ENCODE assay signal across 25 cellular contexts in genomic region chr12:68048648-68049297, GRCh38. TPM values are rescaled to one million over a fixed set of nuclear protein-coding genes. Genes with fewer than 3 reads are reported as not detected.
DNase-seq lines count a peak whose midpoint lies in the region; ATAC-seq, FAIRE-seq and TF ChIP-seq lines count a peak whose summit lies in the region.
"Had no signal": no experiment of that assay in that cellular context is flagged by ENCODE, and none has a peak within 500 bp of the region (broad histone marks: within the 10 kb centered on the region; RNA-seq: fewer than 3 reads in every experiment).

No MANE protein-coding gene starts in this region.

- 3% methylated on average over 1 of the region's 1 CpG for WGBS in HepG2 (ENCODE audit: low lambda C conversion rate)
- WGBS in right lobe of liver (ENCODE audit: insufficient coverage, low coverage, low lambda C conversion rate, missing lambda C conversion rate), result 14% methylated on average over 1 of the region's 1 CpG

- no peaks in the 10 kb centered on the region for H3K4me1 Mint-ChIP-seq in neural progenitor cell
- H3K4me1 Mint-ChIP-seq: B cell, GM23338 had no signal

- no peaks in the 10 kb centered on the region for H4K20me1 ChIP-seq in HepG2 (ENCODE audit: insufficient read depth, low read length)
- H4K20me1 ChIP-seq in neural progenitor cell (ENCODE audit: low read depth), result no peaks in the 10 kb centered on the region
- H4K20me1 ChIP-seq: BLaER1 treated with 17β-estradiol and CSF1 and Interleukin-3, amounts not matched to agents 10 nM and 100 nM had no signal

- no peak for DNase-seq in HepG2 (ENCODE audit: low spot score)
- no peak for DNase-seq in right lobe of liver
- DNase-seq in dorsolateral prefrontal cortex, result no peak
- DNase-seq in neural progenitor cell (ENCODE audit: low spot score), result no peak
- DNase-seq in superior temporal gyrus (ENCODE audit: extremely low spot score), result peak; percentile 55
- DNase-seq in RKO (ENCODE audit: low spot score), result no peak
- DNase-seq in D341Med (ENCODE audit: low spot score), result no peak
- DNase-seq in HuH-7.5 (ENCODE audit: low spot score), result no peak
- DNase-seq: 8988T; Calu3; CD8-positive, alpha-beta T cell; DMS 273 treated with DMSO at 0.1 percent for 48 hours; DMS79; GDM1; HCEC 1CT; HFFc6 had no signal

- H3K9me3 Mint-ChIP-seq in neural progenitor cell, result peaks cover 2% of the 10 kb centered on the region
- H3K9me3 Mint-ChIP-seq: CD8-positive, alpha-beta T cell had no signal

- POLR2A ChIA-PET in HepG2 (lab: Yijun Ruan, JAX), result no interaction called here

- TF ChIP-seq EP300 in HepG2 (IDR thresholded peaks at IDR 0.05; ENCODE audit: low read depth in 2 of 2, low read length in 2 of 2) (no peak), HepG2 (CRISPR knock-in tag; IDR thresholded peaks at IDR 0.05; ENCODE audit: borderline replicate concordance) (no peak)

- in situ Hi-C loops in HepG2 (cut with HindIII; ENCODE audit: extremely low pct_ligation_motif_present, low pct_unique_long_range_greater_than_20kb), result loop anchor here (25.0 kb wide), 1 partner anchor 264 kb away; no protein-coding TSS in a partner anchor

- no peaks in the 10 kb centered on the region for H3F3A ChIP-seq in neural progenitor cell (ENCODE audit: low read depth)

- H3K36me3 Mint-ChIP-seq in neural progenitor cell, result no peaks in the 10 kb centered on the region
- H3K36me3 Mint-ChIP-seq: CD8-positive, alpha-beta T cell had no signal

- no peak overlapping the region for H2AFZ ChIP-seq in HepG2 (ENCODE audit: low read length)
- peak overlapping the region; percentile 24 for H2AFZ ChIP-seq in neural progenitor cell (replicated peaks)
- H2AFZ ChIP-seq: GM23338 had no signal

- no peak overlapping the region for H3K4me2 ChIP-seq in HepG2 (ENCODE audit: low read depth, low read length)
- no peak overlapping the region for H3K4me2 ChIP-seq in neural progenitor cell
- H3K4me2 ChIP-seq: BLaER1 treated with 17β-estradiol and CSF1 and Interleukin-3, amounts not matched to agents 10 nM and 100 nM; GM23338 had no signal

- TF ChIP-seq RAD21 in HepG2 (CRISPR knock-in tag; IDR thresholded peaks at IDR 0.05), result no peak

- H3K27me3 ChIP-seq in HepG2 (ENCODE audit: control insufficient read depth in 1 of 2, insufficient read depth in 2 of 2, low read length in 2 of 2) (no peaks in the 10 kb centered on the region), right lobe of liver (no peaks in the 10 kb centered on the region), dorsolateral prefrontal cortex (no peaks in the 10 kb centered on the region), neural progenitor cell (no peaks in the 10 kb centered on the region)
- H3K27me3 ChIP-seq: BLaER1 treated with 17β-estradiol and CSF1 and Interleukin-3, amounts not matched to agents 10 nM and 100 nM had no signal

- no peaks in the 10 kb centered on the region for H3K36me3 ChIP-seq in HepG2 (replicated peaks in 1 of 2; ENCODE audit: control insufficient read depth in 1 of 2, insufficient read depth in 2 of 2, low read length in 2 of 2)
- no peaks in the 10 kb centered on the region for H3K36me3 ChIP-seq in right lobe of liver
- no peaks in the 10 kb centered on the region for H3K36me3 ChIP-seq in neural progenitor cell
- H3K36me3 ChIP-seq: BLaER1 treated with 17β-estradiol and CSF1 and Interleukin-3, amounts not matched to agents 10 nM and 100 nM had no signal

- TF ChIP-seq POLR2A in HepG2 (IDR thresholded peaks at IDR 0.05; ENCODE audit: insufficient read depth in 1 of 2, low read depth in 2 of 2, low read length in 2 of 2) (no peak), right lobe of liver (IDR thresholded peaks at IDR 0.05) (no peak)

- no peak for FAIRE-seq in HepG2 (lab: Jason Lieb, UNC)
- FAIRE-seq: GM12892, GM18507, H54 had no signal

- H3K27ac ChIP-seq in HepG2 (ENCODE audit: extremely low read length, insufficient read depth, low read length), result no peak overlapping the region
- no peak overlapping the region for H3K27ac ChIP-seq in right lobe of liver
- peak overlapping the region in 45 of 59 donors; percentile 2 to 81 (median 49) for H3K27ac ChIP-seq in dorsolateral prefrontal cortex
- no peak overlapping the region for H3K27ac ChIP-seq in neural progenitor cell
- H3K27ac ChIP-seq: BLaER1 treated with 17β-estradiol and CSF1 and Interleukin-3, amounts not matched to agents 10 nM and 100 nM had no signal

- no peaks in the 10 kb centered on the region for H3K9me3 ChIP-seq in HepG2 (ENCODE audit: low read length)
- H3K9me3 ChIP-seq in right lobe of liver, result no peaks in the 10 kb centered on the region
- no peaks in the 10 kb centered on the region for H3K9me3 ChIP-seq in neural progenitor cell (ENCODE audit: low read depth)

- intact Hi-C loops in HepG2 (cut with micrococcal nuclease; ENCODE audit: unreplicated experiment) (no loop called here), right lobe of liver (cut with DNase I) (no loop called here), dorsolateral prefrontal cortex (cut with DNase I) (loop anchor here (10.0 kb wide), 2 partner anchors 176 to 266 kb away; partner anchors contain the start of gene IL26 (in 1 of the 2))

- H3K9ac ChIP-seq in HepG2 (ENCODE audit: insufficient read depth, low read depth, low read length) (no peak overlapping the region), neural progenitor cell (no peak overlapping the region)
- H3K9ac ChIP-seq: BLaER1 treated with 17β-estradiol and CSF1 and Interleukin-3, amounts not matched to agents 10 nM and 100 nM had no signal

- H3K27ac Mint-ChIP-seq in neural progenitor cell, result no peak overlapping the region
- H3K27ac Mint-ChIP-seq: B cell; CD8-positive, alpha-beta T cell; GM23338; HFFc6 had no signal

- no peaks in the 10 kb centered on the region for H3K27me3 Mint-ChIP-seq in neural progenitor cell (ENCODE audit: insufficient read depth, low read depth)
- H3K27me3 Mint-ChIP-seq: B cell had no signal

- H3K4me3 ChIP-seq in HepG2 (replicated peaks in 1 of 3; ENCODE audit: insufficient read depth in 1 of 3, low read depth in 2 of 3, low read length in 3 of 3), result no peak overlapping the region
- H3K4me3 ChIP-seq in right lobe of liver, result no peak overlapping the region
- no peak overlapping the region for H3K4me3 ChIP-seq in dorsolateral prefrontal cortex
- no peak overlapping the region for H3K4me3 ChIP-seq in neural progenitor cell
- H3K4me3 ChIP-seq: BLaER1 treated with 17β-estradiol and CSF1 and Interleukin-3, amounts not matched to agents 10 nM and 100 nM; GM23338 had no signal

- H3K79me2 ChIP-seq in HepG2 (ENCODE audit: insufficient read depth, low read length), result no peaks in the 10 kb centered on the region
- no peaks in the 10 kb centered on the region for H3K79me2 ChIP-seq in neural progenitor cell (ENCODE audit: low read depth)

- no peak overlapping the region for H3K4me3 Mint-ChIP-seq in neural progenitor cell
- H3K4me3 Mint-ChIP-seq: B cell; CD8-positive, alpha-beta T cell; GM23338; HFFc6 had no signal

- TF ChIP-seq CTCF in HepG2 (CRISPR knock-in tag; IDR thresholded peaks at IDR 0.05), result no peak
- TF ChIP-seq CTCF in right lobe of liver (IDR thresholded peaks at IDR 0.05), result no peak
- no peak for TF ChIP-seq CTCF in dorsolateral prefrontal cortex (IDR thresholded peaks at IDR 0.05 in 54 of 56, conservative IDR thresholded peaks at IDR 0.05 in 2 of 56; ENCODE audit: low read depth in 1 of 56, partially characterized antibody in 56 of 56)
- TF ChIP-seq CTCF in neural progenitor cell (IDR thresholded peaks at IDR 0.05), result no peak

- BruUV-seq in HepG2 (replicated peaks; lab: Mats Ljungman, UMichigan), result no TSS peak

- no peak for ATAC-seq in HepG2
- no peak for ATAC-seq in right lobe of liver
- ATAC-seq: CD8-positive, alpha-beta T cell; GM23338 had no signal

- CTCF ChIA-PET in HepG2 (lab: Yijun Ruan, JAX; ENCODE audit: low intra/inter-chr PET ratio, low total read pairs), result no interaction called here

- H3K4me1 ChIP-seq in HepG2 (ENCODE audit: insufficient read depth, low read length), result no peaks in the 10 kb centered on the region
- H3K4me1 ChIP-seq in right lobe of liver, result no peaks in the 10 kb centered on the region
- no peaks in the 10 kb centered on the region for H3K4me1 ChIP-seq in neural progenitor cell
- H3K4me1 ChIP-seq: BLaER1 treated with 17β-estradiol and CSF1 and Interleukin-3, amounts not matched to agents 10 nM and 100 nM had no signal

TF ChIP-seq in HepG2, 621 proteins besides CTCF, POLR2A, EP300 and RAD21 (continues in another document):
- TF ChIP-seq ZNF24 (IDR thresholded peaks at IDR 0.05), result no peak
- no peak for TF ChIP-seq ZNF550 (CRISPR knock-in tag; IDR thresholded peaks at IDR 0.05; ENCODE audit: borderline replicate concordance)
- TF ChIP-seq WIZ (CRISPR knock-in tag; IDR thresholded peaks at IDR 0.05), result no peak
- TF ChIP-seq, protein P1, sequence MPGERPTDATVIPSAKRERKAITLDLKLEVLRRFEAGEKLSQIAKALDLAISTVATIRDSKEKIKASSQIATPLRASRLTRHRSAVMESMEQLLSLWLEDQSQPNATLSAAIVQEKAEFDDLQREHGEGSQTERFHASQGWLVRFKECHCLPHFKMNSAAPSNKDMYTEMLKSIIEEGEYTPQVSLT (CRISPR knock-in tag; IDR thresholded peaks at IDR 0.05; ENCODE audit: borderline replicate concordance, low read depth), result no peak

RNA-seq across cellular contexts. Expression of gene IFNG-AS1, which starts 59.5 kb away (rescaled TPM):
- total RNA-seq in HepG2 (2016; rRNA removed; fragmentation: Illumina TruSeq; extraction: Trizol), result not detected in 2 replicates
- not detected in 2 replicates for total RNA-seq in HepG2 (2016; cell fraction: cytosol; rRNA removed; fragmentation: Illumina TruSeq; extraction: Trizol; ENCODE audit: low read depth)
- not detected in 2 replicates for total RNA-seq in HepG2 (2016; cell fraction: insoluble cytoplasmic fraction; rRNA removed; fragmentation: Illumina TruSeq; extraction: Trizol)
- not detected in 2 replicates for total RNA-seq in HepG2 (2016; cell fraction: membrane; rRNA removed; fragmentation: Illumina TruSeq; extraction: Trizol)
- not detected in 2 replicates for total RNA-seq in HepG2 (2016; cell fraction: nucleus; rRNA removed; fragmentation: Illumina TruSeq; extraction: Trizol)
- polyA plus RNA-seq in HepG2 (2011; rRNA removed), result not detected in 2 replicates
- not detected in 2 replicates for polyA plus RNA-seq in HepG2 (2011; cell fraction: cytosol; rRNA removed)
- polyA plus RNA-seq in HepG2 (2011; cell fraction: nucleus; rRNA removed), result not detected in 2 replicates
- not detected in 2 replicates for polyA plus RNA-seq in HepG2 (2012)
- polyA plus RNA-seq in HepG2 (2016; cell fraction: cytosol; fragmentation: Illumina TruSeq; extraction: Trizol; ENCODE audit: low read depth), result not detected in 2 replicates
- polyA plus RNA-seq in HepG2 (2016; cell fraction: insoluble cytoplasmic fraction; fragmentation: Illumina TruSeq; extraction: Trizol; ENCODE audit: low read depth), result not detected in 2 replicates
- polyA plus RNA-seq in HepG2 (2016; cell fraction: membrane; fragmentation: Illumina TruSeq; extraction: Trizol; ENCODE audit: low read depth), result not detected in 2 replicates
- not detected in 2 replicates for polyA plus RNA-seq in HepG2 (2016; cell fraction: nucleus; fragmentation: Illumina TruSeq; extraction: Trizol; ENCODE audit: insufficient read depth, low read depth)
- not detected in 2 replicates for polyA minus RNA-seq in HepG2 (2011; rRNA and poly(A)+ RNA removed; ENCODE audit: low replicate concordance)
- polyA minus RNA-seq in HepG2 (2011; cell fraction: cytosol; rRNA and poly(A)+ RNA removed), result not detected in 2 replicates
- not detected in 2 replicates for polyA minus RNA-seq in HepG2 (2011; cell fraction: nucleus; rRNA and poly(A)+ RNA removed)
- total RNA-seq in right lobe of liver, result under 1 TPM in 1 of 6 experiments, not detected in 5; 0.24 TPM
- 1 to 10 TPM in 7 of 120 experiments, under 1 TPM in 75, not detected in 38; 0.25 to 3.6 (median 0.53) TPM for total RNA-seq in dorsolateral prefrontal cortex
- not detected in 2 replicates for total RNA-seq in neural progenitor cell (ENCODE audit: low replicate concordance)
- total RNA-seq: A673, Calu3, Daoy, GM23338, HFFc6 had no signal
- polyA plus RNA-seq: AG04450, GM23338 had no signal

Comparison
In these comparisons a context has a peak if more than half of its experiments do, and no peak if none do; other contexts are left out.
1. H3K27ac ChIP-seq: peak in dorsolateral prefrontal cortex (45 of 59); none in HepG2 (single experiment), right lobe of liver (0 of 3) and neural progenitor cell (single experiment).
2. intact Hi-C loops: an anchor here in dorsolateral prefrontal cortex (10.0 kb wide); none called in HepG2 and right lobe of liver.